In the genomic region with DNA sequence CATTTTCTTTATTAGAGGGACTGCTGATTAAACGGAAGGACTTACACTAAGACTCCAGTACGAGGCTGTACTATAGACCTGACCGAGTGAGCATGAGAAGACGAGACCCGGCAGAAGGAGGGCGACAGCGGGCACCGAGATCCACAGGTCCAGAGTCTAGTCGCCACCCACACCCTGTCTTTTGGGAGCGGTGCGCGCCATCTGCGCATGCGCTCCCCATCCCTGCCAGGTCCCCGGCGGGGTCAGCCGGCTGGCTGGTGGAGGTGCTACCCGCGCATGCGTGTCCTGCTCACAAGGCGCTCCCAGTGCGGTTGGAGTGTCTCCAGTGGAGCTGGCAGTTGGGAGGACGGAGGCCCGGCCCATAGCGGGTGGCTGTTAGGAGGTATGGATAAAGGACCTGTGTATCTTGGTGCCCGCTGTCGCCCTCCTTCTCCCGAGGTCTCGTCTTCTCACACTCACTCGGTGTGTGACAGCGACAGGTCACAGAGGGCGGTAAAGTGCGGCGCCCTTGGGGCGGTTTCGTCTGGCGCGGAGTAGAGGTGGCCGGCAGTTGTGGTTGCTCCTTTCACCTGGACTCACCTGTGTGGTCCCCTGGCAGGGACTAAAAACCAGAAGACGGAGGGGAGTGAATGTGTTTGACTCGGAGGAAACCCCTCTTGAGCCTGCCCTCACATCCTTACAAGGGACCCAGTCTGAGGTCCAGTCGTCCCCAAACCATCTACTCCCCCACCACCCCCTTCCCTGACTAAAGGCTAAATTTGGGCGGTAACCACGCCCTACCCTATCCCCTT, we compare ENCODE assay signal across 8 cellular contexts. TPM values are rescaled to one million over a fixed set of nuclear protein-coding genes. Genes with fewer than 3 reads are reported as not detected.
DNase-seq lines count a peak whose midpoint lies in the region; ATAC-seq, FAIRE-seq and TF ChIP-seq lines count a peak whose summit lies in the region.

No MANE protein-coding gene starts in this region.

- H3K4me3 Mint-ChIP-seq in endodermal cell = peak overlapping the region; percentile 61

- no peaks in the 10 kb centered on the region for H3K27me3 ChIP-seq in endodermal cell (ENCODE audit: control insufficient read depth, insufficient read depth, low read length, poor library complexity, severe bottlenecking)

- peaks cover 3% of the 10 kb centered on the region for H3K4me1 Mint-ChIP-seq in endodermal cell

- 10 to 12% methylated on average over 2 to 41 of the region's 44 CpGs for WGBS in endodermal cell (ENCODE audit: insufficient coverage in 1 of 2, insufficient read length in 1 of 2), 2 experiments

- H3K4me1 ChIP-seq in endodermal cell (ENCODE audit: control insufficient read depth, insufficient read depth, low read length) = no peaks in the 10 kb centered on the region

- FAIRE-seq in GM19239 (lab: Jason Lieb, UNC) = peak; percentile 96

- ATAC-seq in HG03571 (IDR thresholded peaks at IDR 0.05; ENCODE audit: unreplicated experiment) = peak; percentile 73

- no peak overlapping the region for H3K27ac Mint-ChIP-seq in endodermal cell

- DNase-seq in AG09309 (ENCODE audit: low read depth) (no peak), GM19239 (ENCODE audit: insufficient read length, low spot score) (peak; percentile 61), NCI-H82 treated with DMSO at 0.1 percent for 48 hours (lab: John Stamatoyannopoulos, UW; ENCODE audit: unreplicated experiment) (peak; percentile 27), endodermal cell (peak; percentile 92), midbrain (lab: John Stamatoyannopoulos, UW) (peak; percentile 65)
- DNase-seq in activated CD8-positive, alpha-beta memory T cell treated with anti-CD3 and anti-CD28 coated beads, Interleukin-2, amount 50 U/mL, for 24 hours (ENCODE audit: extremely low read depth) = peak; percentile 27
- peak; percentile 37 to 51 for DNase-seq in stimulated activated CD8-positive, alpha-beta memory T cell treated with anti-CD3 and anti-CD28 coated beads, Interleukin-2, amount 100 ng/mL, for 1 hour (ENCODE audit: low read depth in 2 of 2)

- no peak overlapping the region for H3K9ac ChIP-seq in endodermal cell (ENCODE audit: extremely low read depth, low read length, poor library complexity, severe bottlenecking)

- H3K27me3 Mint-ChIP-seq in endodermal cell (ENCODE audit: insufficient read depth) = peaks cover 27% of the 10 kb centered on the region

- TF ChIP-seq CTCF in AG09309 (IDR thresholded peaks at IDR 0.05; ENCODE audit: control insufficient read depth, insufficient read depth, low read depth, low read length, missing control alignments) (no peak), endodermal cell (conservative IDR thresholded peaks at IDR 0.05) (no peak)

- H3K9me3 ChIP-seq in endodermal cell (ENCODE audit: control insufficient read depth, low read length) = no peaks in the 10 kb centered on the region

- H3K27ac ChIP-seq in endodermal cell (ENCODE audit: low read depth, low read length) = no peak overlapping the region

- H3K9me3 Mint-ChIP-seq in endodermal cell = peaks cover 51% of the 10 kb centered on the region

- H3K4me3 ChIP-seq in AG09309 (ENCODE audit: control insufficient read depth, low read depth, low read length) = peak overlapping the region; percentile 35
- H3K4me3 ChIP-seq in endodermal cell (ENCODE audit: low read length) = peak overlapping the region; percentile 62

- no peaks in the 10 kb centered on the region for H3K36me3 Mint-ChIP-seq in endodermal cell (ENCODE audit: low read depth)

- no peaks in the 10 kb centered on the region for H3K36me3 ChIP-seq in endodermal cell (ENCODE audit: control insufficient read depth, insufficient read depth, low read length)

RNA-seq across cellular contexts. Expression of a gene that starts 7.6 kb away (rescaled TPM):
- total RNA-seq in endodermal cell = 100 to 1,000 TPM; 107 to 120 TPM
- polyA plus RNA-seq in endodermal cell (2013, experiment 1 of 2) = 82.5 TPM
- 79.4 TPM for polyA plus RNA-seq in endodermal cell (2013, experiment 2 of 2)

RNA-seq across cellular contexts. Expression of a gene that starts 19.1 kb away (rescaled TPM):
- 1 to 10 TPM; 2.3 to 3.0 TPM for total RNA-seq in endodermal cell
- 1.8 TPM for polyA plus RNA-seq in endodermal cell (2013, experiment 1 of 2)
- polyA plus RNA-seq in endodermal cell (2013, experiment 2 of 2) = 1.3 TPM

RNA-seq across cellular contexts. Expression of a gene that starts 19.3 kb away (rescaled TPM):
- 100 to 1,000 TPM in 1 of 2 donors, 10 to 100 TPM in 1; 89.0 to 121 TPM for total RNA-seq in endodermal cell
- polyA plus RNA-seq in endodermal cell (2013, experiment 1 of 2) = 77.6 TPM
- polyA plus RNA-seq in endodermal cell (2013, experiment 2 of 2) = 69.1 TPM
